In genomic region chr13:101942038-101942437, GRCh38 we compare ENCODE assay signal across 9 cellular contexts.
DNase-seq lines count a peak whose midpoint lies in the region; ATAC-seq and TF ChIP-seq lines count a peak whose summit lies in the region.
"Had no signal": no experiment of that assay in that cellular context is flagged by ENCODE, and none has a peak within 500 bp of the region (broad histone marks: within the 10 kb centered on the region; RNA-seq: fewer than 3 reads in every experiment).

No MANE protein-coding gene starts in this region.

- H3K27ac Mint-ChIP-seq in progenitor cell of endocrine pancreas: no peak overlapping the region
- H3K27ac Mint-ChIP-seq in activated T-cell treated with anti-CD3 and anti-CD28 coated beads, Interleukin-2, amount 50 U/mL, for 72 hours: no peak overlapping the region

- H3K4me3 Mint-ChIP-seq in progenitor cell of endocrine pancreas (ENCODE audit: low read depth): no peak overlapping the region
- H3K4me3 Mint-ChIP-seq in activated T-cell treated with anti-CD3 and anti-CD28 coated beads, Interleukin-2, amount 50 U/mL, for 72 hours: no peak overlapping the region
- H3K4me3 Mint-ChIP-seq: central memory CD8-positive, alpha-beta T cell had no signal

- H3K4me1 Mint-ChIP-seq in progenitor cell of endocrine pancreas (ENCODE audit: low read depth): no peaks in the 10 kb centered on the region
- H3K4me1 Mint-ChIP-seq in activated T-cell treated with anti-CD3 and anti-CD28 coated beads, Interleukin-2, amount 50 U/mL, for 72 hours (ENCODE audit: low read depth): no peaks in the 10 kb centered on the region
- H3K4me1 Mint-ChIP-seq: central memory CD8-positive, alpha-beta T cell had no signal

- intact Hi-C loops in posterior vena cava (cut with DNase I): loop anchor here (10.0 kb wide), 1 partner anchor 513 kb away; no protein-coding TSS in a partner anchor

- POLR2A ChIA-PET in AG04449 (lab: Yijun Ruan, JAX): no interaction called here

- DNase-seq in AG04449 (ENCODE audit: low read depth, low spot score): no peak
- DNase-seq in HS-5 (ENCODE audit: low read depth): peak; percentile 9
- DNase-seq in OCI-M1 (lab: John Stamatoyannopoulos, UW): peak; percentile 71
- peak; percentile 63 for DNase-seq in fibroblast of mammary gland (ENCODE audit: low read depth)
- DNase-seq in progenitor cell of endocrine pancreas (ENCODE audit: low spot score, unreplicated experiment): no peak
- DNase-seq in activated T-cell treated with anti-CD3 and anti-CD28 coated beads, Interleukin-2, amount 50 U/mL, for 72 hours: no peak
- DNase-seq in posterior vena cava (ENCODE audit: low spot score): no peak

- TF ChIP-seq CTCF in AG04449 (IDR thresholded peaks at IDR 0.05; ENCODE audit: insufficient read depth, low read length, missing control alignments) (peak; percentile 27), fibroblast of mammary gland (conservative IDR thresholded peaks at IDR 0.05; ENCODE audit: control insufficient read depth, insufficient read depth, low read depth, low read length) (peak; percentile 93), progenitor cell of endocrine pancreas (IDR thresholded peaks at IDR 0.05; ENCODE audit: unreplicated experiment) (peak; percentile 81)

- H3K27me3 Mint-ChIP-seq in progenitor cell of endocrine pancreas: peaks cover 2% of the 10 kb centered on the region
- no peaks in the 10 kb centered on the region for H3K27me3 Mint-ChIP-seq in activated T-cell treated with anti-CD3 and anti-CD28 coated beads, Interleukin-2, amount 50 U/mL, for 72 hours (ENCODE audit: low read depth)

- CTCF ChIA-PET in AG04449 (lab: Yijun Ruan, JAX): interaction anchor here (0.8 to 1.1 kb wide), 5 partner anchors 11 to 798 kb away, joined by 3 to 5 read pairs (median 4); no protein-coding TSS in a partner anchor

- H3K36me3 Mint-ChIP-seq in progenitor cell of endocrine pancreas (ENCODE audit: insufficient read depth): no peaks in the 10 kb centered on the region
- H3K36me3 Mint-ChIP-seq in activated T-cell treated with anti-CD3 and anti-CD28 coated beads, Interleukin-2, amount 50 U/mL, for 72 hours (ENCODE audit: insufficient read depth in 2 of 2): no peaks in the 10 kb centered on the region

- H3K9me3 Mint-ChIP-seq in progenitor cell of endocrine pancreas (ENCODE audit: low read depth): no peaks in the 10 kb centered on the region
- H3K9me3 Mint-ChIP-seq in activated T-cell treated with anti-CD3 and anti-CD28 coated beads, Interleukin-2, amount 50 U/mL, for 72 hours: no peaks in the 10 kb centered on the region
- H3K9me3 Mint-ChIP-seq: central memory CD8-positive, alpha-beta T cell had no signal

- H3K4me3 ChIP-seq in AG04449 (ENCODE audit: low read depth, low read length) (no peak overlapping the region), fibroblast of mammary gland (ENCODE audit: control insufficient read depth, low read depth, low read length) (no peak overlapping the region)

- peak; percentile 72 for ATAC-seq in GM18868 (IDR thresholded peaks at IDR 0.05; ENCODE audit: unreplicated experiment)
- no peak for ATAC-seq in activated T-cell treated with anti-CD3 and anti-CD28 coated beads, Interleukin-2, amount 50 U/mL, for 72 hours (replicated peaks in 1 of 2)

Comparison
In these comparisons a context has a peak if more than half of its experiments do, and no peak if none do; other contexts are left out.
1. DNase-seq: peak in HS-5 (single experiment), OCI-M1 (single experiment) and fibroblast of mammary gland (single experiment); none in AG04449 (single experiment), progenitor cell of endocrine pancreas (single experiment), activated T-cell treated with anti-CD3 and anti-CD28 coated beads, Interleukin-2, amount 50 U/mL, for 72 hours (0 of 2) and posterior vena cava (single experiment).
2. CTCF ChIP-seq: peak in every context shown above with its lines; median percentile 93 in fibroblast of mammary gland; 81 in progenitor cell of endocrine pancreas; 27 in AG04449.